In the genomic region with DNA sequence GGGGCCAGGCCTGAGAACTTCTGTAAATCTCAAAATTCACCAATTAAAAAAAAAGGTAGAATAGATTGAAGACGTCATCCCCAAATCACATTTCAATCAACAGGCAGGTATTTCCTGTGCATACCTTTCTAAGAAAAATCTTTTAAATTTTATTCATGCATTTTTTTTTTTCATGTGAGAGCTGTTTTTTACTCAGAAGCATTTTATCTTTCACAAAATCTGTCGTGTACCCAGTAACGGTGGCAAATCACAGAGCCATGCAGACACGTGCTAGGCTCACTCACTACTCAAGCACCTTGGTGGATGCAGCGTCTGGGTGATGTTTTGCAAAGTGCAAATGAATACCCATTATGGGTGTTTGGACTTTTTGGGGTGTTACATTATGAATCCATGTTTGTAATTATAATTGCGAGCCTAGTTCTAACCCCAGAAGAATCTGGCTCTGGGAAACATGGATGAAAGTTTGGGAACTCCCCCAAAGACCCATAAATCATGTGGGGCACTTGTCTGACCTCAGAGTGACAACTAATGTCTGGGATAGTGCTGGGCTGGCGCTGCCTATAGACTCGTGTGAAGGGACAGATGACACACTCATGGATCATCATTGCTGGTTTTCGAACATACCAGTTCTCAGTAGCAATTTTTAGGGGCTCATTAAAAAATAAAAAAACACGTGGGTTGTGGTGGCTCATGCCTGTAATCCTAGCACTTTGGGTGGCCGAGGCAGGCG, we compare ENCODE assay signal across 22 cellular contexts.
A peak's percentile ranks its signal among the peaks of the same experiment; 100 is the strongest.
DNase-seq lines count a peak whose midpoint lies in the region; ATAC-seq, FAIRE-seq and TF ChIP-seq lines count a peak whose summit lies in the region.
"Had no signal": no experiment of that assay in that cellular context is flagged by ENCODE, and none has a peak within 500 bp of the region (broad histone marks: within the 10 kb centered on the region; RNA-seq: fewer than 3 reads in every experiment).

No MANE protein-coding gene starts in this region.

- no peak for ATAC-seq in activated CD8-positive, alpha-beta T cell treated with anti-CD3 and anti-CD28 coated beads for 36 hours
- no peak for ATAC-seq in activated CD8-positive, alpha-beta T cell treated with anti-CD3 and anti-CD28 coated beads, Interleukin-2, amount 10 ng/mL, durations not matched to agents 7 days and 5 days
- ATAC-seq: foreskin keratinocyte; right cardiac atrium; stimulated activated naive CD8-positive, alpha-beta T cell treated with anti-CD3 and anti-CD28 coated beads, Interleukin-15, Interleukin-2, amounts not matched to agents 100 U/mL and 50 U/mL, for 24 hours had no signal

- no peak overlapping the region for H3K23ac ChIP-seq in H1 (ENCODE audit: insufficient read length)

- H3K23me2 ChIP-seq in H1 (ENCODE audit: low read depth, low read length) = no peaks in the 10 kb centered on the region

- H4K8ac ChIP-seq in H1 (ENCODE audit: extremely low read depth, insufficient read depth, low read length) = no peak overlapping the region

- CTCF ChIA-PET in activated CD8-positive, alpha-beta T cell treated with anti-CD3 and anti-CD28 coated beads for 36 hours (lab: Charles Lee) = no interaction called here
- CTCF ChIA-PET in activated CD8-positive, alpha-beta T cell treated with anti-CD3 and anti-CD28 coated beads, Interleukin-2, amount 10 ng/mL, durations not matched to agents 7 days and 5 days (lab: Charles Lee) = no interaction called here
- CTCF ChIA-PET in H1 (lab: Charles Lee; ENCODE audit: partially characterized antibody) = interaction anchor here (0.7 to 1.5 kb wide), 2 partner anchors 8 to 379 kb away, joined by 4 to 5 read pairs; no protein-coding TSS in a partner anchor

- no peak overlapping the region; the same call in 1 of the 2 replicates for H2BK15ac ChIP-seq in H1 (ENCODE audit: low read length)

- H2BK5ac ChIP-seq in H1 (ENCODE audit: low read depth, low read length) = peak overlapping the region; percentile 72; the same call in 1 of the 2 replicates

- H2BK20ac ChIP-seq in H1 (ENCODE audit: low read length) = peak overlapping the region; percentile 91; the same call in 1 of the 2 replicates

- no peak for TF ChIP-seq CTCF in activated CD8-positive, alpha-beta T cell treated with anti-CD3 and anti-CD28 coated beads for 36 hours (IDR thresholded peaks at IDR 0.05)
- no peak for TF ChIP-seq CTCF in OCI-LY1 (IDR thresholded peaks at IDR 0.05; ENCODE audit: low read length)
- TF ChIP-seq CTCF in H1 (IDR thresholded peaks at IDR 0.05; ENCODE audit: control extremely low read depth in 1 of 3, insufficient read depth in 1 of 3, low read depth in 1 of 3, low read length in 3 of 3) = no peak
- TF ChIP-seq CTCF in suprapubic skin (IDR thresholded peaks at IDR 0.05) = no peak
- no peak for TF ChIP-seq CTCF in esophagus muscularis mucosa (IDR thresholded peaks at IDR 0.05)

- POLR2A ChIA-PET in activated CD8-positive, alpha-beta T cell treated with anti-CD3 and anti-CD28 coated beads for 36 hours (lab: Charles Lee) = no interaction called here
- POLR2A ChIA-PET in activated CD8-positive, alpha-beta T cell treated with anti-CD3 and anti-CD28 coated beads, Interleukin-2, amount 10 ng/mL, durations not matched to agents 7 days and 5 days (lab: Charles Lee) = interaction anchor here (0.6 kb wide), 1 partner anchor 538 kb away, joined by 3 read pairs; no protein-coding TSS in a partner anchor
- POLR2A ChIA-PET in H1 (lab: Charles Lee; ENCODE audit: partially characterized antibody) = no interaction called here

- H3K9ac ChIP-seq in OCI-LY1 (ENCODE audit: low read length) (no peak overlapping the region; the same call in 1 of the 2 replicates), H1 (replicated peaks in 1 of 4; ENCODE audit: extremely low read depth in 1 of 4, low read depth in 3 of 4, low read length in 3 of 4) (no peak overlapping the region)

- peak overlapping the region; percentile 29 for H4K5ac ChIP-seq in H1 (ENCODE audit: insufficient read length, low read depth, low read length)

- H3K4me1 ChIP-seq in OCI-LY1 (ENCODE audit: insufficient read depth, low read length, severe bottlenecking) = peaks cover 62% of the 10 kb centered on the region
- peaks cover 2 to 29% (median 17%) of the 10 kb centered on the region in 4 experiments; a peak in 6 of 7 replicates for H3K4me1 ChIP-seq in H1 (replicated peaks in 1 of 4; ENCODE audit: control insufficient read depth in 3 of 4, insufficient read depth in 4 of 4, low read length in 3 of 4)
- peaks cover 3% of the 10 kb centered on the region for H3K4me1 ChIP-seq in suprapubic skin
- no peaks in the 10 kb centered on the region for H3K4me1 ChIP-seq in esophagus muscularis mucosa
- H3K4me1 ChIP-seq: adrenal gland, foreskin keratinocyte, tibial nerve had no signal

- FAIRE-seq in H1 (lab: Jason Lieb, UNC) = no peak
- FAIRE-seq: GM18507, HTR-8/SVneo, kidney had no signal

- H3K14ac ChIP-seq in H1 (ENCODE audit: insufficient read length) = no peak overlapping the region

- H3K36me3 Mint-ChIP-seq in activated CD8-positive, alpha-beta T cell treated with anti-CD3 and anti-CD28 coated beads for 36 hours (ENCODE audit: low read depth) = no peaks in the 10 kb centered on the region
- H3K36me3 Mint-ChIP-seq in activated CD8-positive, alpha-beta T cell treated with anti-CD3 and anti-CD28 coated beads, Interleukin-2, amount 10 ng/mL, durations not matched to agents 7 days and 5 days (ENCODE audit: low read depth) = no peaks in the 10 kb centered on the region

- peak overlapping the region; percentile 69 for H3K27ac ChIP-seq in OCI-LY1 (ENCODE audit: low read depth, low read length, poor library complexity, severe bottlenecking)
- no peak overlapping the region for H3K27ac ChIP-seq in H1 (ENCODE audit: low read depth, low read length)
- H3K27ac ChIP-seq in suprapubic skin = no peak overlapping the region
- no peak overlapping the region for H3K27ac ChIP-seq in esophagus muscularis mucosa (replicated peaks in 1 of 4)
- H3K27ac ChIP-seq: adrenal gland, foreskin keratinocyte, tibial nerve had no signal

- no peak overlapping the region; the same call in 1 of the 2 replicates for H3K4me2 ChIP-seq in OCI-LY1 (ENCODE audit: low read length)
- peak overlapping the region in 1 of 2 experiments; percentile 9; a peak in 1 of 4 replicates for H3K4me2 ChIP-seq in H1 (ENCODE audit: insufficient read depth in 1 of 2, low read depth in 2 of 2, low read length in 2 of 2)

- H3K9me3 ChIP-seq in OCI-LY1 (ENCODE audit: low read length) (no peaks in the 10 kb centered on the region), H1 (ENCODE audit: insufficient read depth in 2 of 2, low read depth in 1 of 2, low read length in 1 of 2) (no peaks in the 10 kb centered on the region), suprapubic skin (no peaks in the 10 kb centered on the region), esophagus muscularis mucosa (no peaks in the 10 kb centered on the region)
- H3K9me3 ChIP-seq: adrenal gland, tibial nerve had no signal

- H2AK5ac ChIP-seq in H1 (ENCODE audit: low read depth, low read length) = no peak overlapping the region

- H3K4me3 ChIP-seq in OCI-LY1 (ENCODE audit: low read depth, low read length, poor library complexity, severe bottlenecking) = no peak overlapping the region
- H3K4me3 ChIP-seq in H1 (ENCODE audit: extremely low read depth in 1 of 4, insufficient read depth in 2 of 4, low read depth in 3 of 4, low read length in 4 of 4) = no peak overlapping the region
- no peak overlapping the region for H3K4me3 ChIP-seq in suprapubic skin
- no peak overlapping the region for H3K4me3 ChIP-seq in esophagus muscularis mucosa
- H3K4me3 ChIP-seq: adrenal gland, tibial nerve had no signal

- no peaks in the 10 kb centered on the region for H3K9me2 ChIP-seq in OCI-LY1 (ENCODE audit: low read depth, low read length)

- H3K9me3 Mint-ChIP-seq in activated CD8-positive, alpha-beta T cell treated with anti-CD3 and anti-CD28 coated beads for 36 hours = no peaks in the 10 kb centered on the region
- H3K9me3 Mint-ChIP-seq in activated CD8-positive, alpha-beta T cell treated with anti-CD3 and anti-CD28 coated beads, Interleukin-2, amount 10 ng/mL, durations not matched to agents 7 days and 5 days (ENCODE audit: insufficient read depth) = peaks cover 3% of the 10 kb centered on the region
- H3K9me3 Mint-ChIP-seq: dendritic cell treated with granulocyte-macrophage colony-stimulating factor and Interleukin-4, amounts not matched to agents 40 ng/mL and 50 ng/mL, for 4 days had no signal

- no peak overlapping the region for H3K4ac ChIP-seq in H1 (replicated peaks; ENCODE audit: insufficient read length, low read depth, low read length)

- 0 out of 2 replicates have a peak, but pooled peaks cover 2% of the 10 kb centered on the region for H3F3A ChIP-seq in OCI-LY1 (ENCODE audit: insufficient read depth, low read length)

- H3K27me3 Mint-ChIP-seq in activated CD8-positive, alpha-beta T cell treated with anti-CD3 and anti-CD28 coated beads for 36 hours = no peaks in the 10 kb centered on the region
- H3K27me3 Mint-ChIP-seq in activated CD8-positive, alpha-beta T cell treated with anti-CD3 and anti-CD28 coated beads, Interleukin-2, amount 10 ng/mL, durations not matched to agents 7 days and 5 days (ENCODE audit: low read depth) = peaks cover 11% of the 10 kb centered on the region

- peak overlapping the region; percentile 87; the same call in 1 of the 2 replicates for H2BK12ac ChIP-seq in H1 (ENCODE audit: low read depth, low read length)

- H2BK120ac ChIP-seq in H1 (replicated peaks; ENCODE audit: low read depth, low read length) = peak overlapping the region; percentile 96

- TF ChIP-seq POLR2A in H1 (IDR thresholded peaks at IDR 0.05; ENCODE audit: control extremely low read depth in 1 of 2, low read depth in 2 of 2, low read length in 2 of 2) (no peak), suprapubic skin (IDR thresholded peaks at IDR 0.05) (no peak), esophagus muscularis mucosa (IDR thresholded peaks at IDR 0.05; ENCODE audit: low read depth) (no peak)

- H3K27ac Mint-ChIP-seq in activated CD8-positive, alpha-beta T cell treated with anti-CD3 and anti-CD28 coated beads for 36 hours = no peak overlapping the region
- H3K27ac Mint-ChIP-seq in activated CD8-positive, alpha-beta T cell treated with anti-CD3 and anti-CD28 coated beads, Interleukin-2, amount 10 ng/mL, durations not matched to agents 7 days and 5 days = no peak overlapping the region
- H3K27ac Mint-ChIP-seq: dendritic cell treated with granulocyte-macrophage colony-stimulating factor and Interleukin-4, amounts not matched to agents 40 ng/mL and 50 ng/mL, for 4 days had no signal

- 87% methylated on average over 11 of the region's 12 CpGs; no CpG with 5 or more reads in 1 of the 2 experiments for WGBS in H1 (ENCODE audit: extremely low coverage in 1 of 2, insufficient coverage in 1 of 2, insufficient read length in 1 of 2, insufficient replicate concordance in 2 of 2, low coverage in 1 of 2, low lambda C conversion rate in 2 of 2, missing lambda C conversion rate in 1 of 2), 2 experiments
- WGBS in suprapubic skin = 79% methylated on average over 12 of the region's 12 CpGs
- 88% methylated on average over 12 of the region's 12 CpGs for WGBS in esophagus muscularis mucosa

- H3K79me1 ChIP-seq in H1 (ENCODE audit: low read depth, low read length) = no peaks in the 10 kb centered on the region

- DNase-seq in activated CD8-positive, alpha-beta T cell treated with anti-CD3 and anti-CD28 coated beads for 36 hours = peak; percentile 19
- no peak for DNase-seq in activated CD8-positive, alpha-beta T cell treated with anti-CD3 and anti-CD28 coated beads, Interleukin-2, amount 10 ng/mL, durations not matched to agents 7 days and 5 days
- DNase-seq in Daoy (ENCODE audit: low read depth) (peak; percentile 52), H1 (ENCODE audit: low read depth in 1 of 2, low spot score in 2 of 2) (no peak), suprapubic skin (ENCODE audit: low spot score in 2 of 2) (no peak), germinal center (ENCODE audit: low spot score) (no peak), esophagus muscularis mucosa (ENCODE audit: extremely low spot score) (no peak)
- DNase-seq: adrenal gland; DND-41; foreskin keratinocyte; kidney; mammary epithelial cell; NCI-H1436; NCI-H526; right cardiac atrium; SIG-M5; stimulated activated naive CD8-positive, alpha-beta T cell treated with anti-CD3 and anti-CD28 coated beads, Interleukin-15, Interleukin-2, amounts not matched to agents 100 U/mL and 50 U/mL, for 24 hours had no signal

- peak overlapping the region; percentile 86 for H3K18ac ChIP-seq in H1 (ENCODE audit: extremely low read depth, low read length)

- TF ChIP-seq EP300 in H1 (IDR thresholded peaks at IDR 0.05; ENCODE audit: borderline replicate concordance in 1 of 2, low read depth in 2 of 2, low read length in 2 of 2) (no peak), suprapubic skin (IDR thresholded peaks at IDR 0.05) (no peak), esophagus muscularis mucosa (IDR thresholded peaks at IDR 0.05) (no peak)

- TF ChIP-seq RAD21 in H1 (IDR thresholded peaks at IDR 0.05 in 1 of 2, conservative IDR thresholded peaks at IDR 0.05 in 1 of 2; ENCODE audit: low read depth in 2 of 2, low read length in 2 of 2) = no peak

- H3K56ac ChIP-seq in H1 (replicated peaks; ENCODE audit: insufficient read length, low read depth, low read length) = no peak overlapping the region

- H3K4me1 Mint-ChIP-seq in activated CD8-positive, alpha-beta T cell treated with anti-CD3 and anti-CD28 coated beads for 36 hours (ENCODE audit: low read depth) = peaks cover 8% of the 10 kb centered on the region
- H3K4me1 Mint-ChIP-seq in activated CD8-positive, alpha-beta T cell treated with anti-CD3 and anti-CD28 coated beads, Interleukin-2, amount 10 ng/mL, durations not matched to agents 7 days and 5 days (ENCODE audit: low read depth) = peaks cover 12% of the 10 kb centered on the region

- H3K36me3 ChIP-seq in OCI-LY1 (ENCODE audit: insufficient read depth, low read length) = no peaks in the 10 kb centered on the region
- H3K36me3 ChIP-seq in H1 (ENCODE audit: control insufficient read depth in 2 of 4, insufficient read depth in 4 of 4, low read length in 3 of 4) = no peaks in the 10 kb centered on the region
- no peaks in the 10 kb centered on the region for H3K36me3 ChIP-seq in suprapubic skin
- H3K36me3 ChIP-seq in esophagus muscularis mucosa = no peaks in the 10 kb centered on the region
- H3K36me3 ChIP-seq: adrenal gland, tibial nerve had no signal

- no peak overlapping the region for H3K4me3 Mint-ChIP-seq in activated CD8-positive, alpha-beta T cell treated with anti-CD3 and anti-CD28 coated beads for 36 hours
- H3K4me3 Mint-ChIP-seq in activated CD8-positive, alpha-beta T cell treated with anti-CD3 and anti-CD28 coated beads, Interleukin-2, amount 10 ng/mL, durations not matched to agents 7 days and 5 days = no peak overlapping the region
- H3K4me3 Mint-ChIP-seq: dendritic cell treated with granulocyte-macrophage colony-stimulating factor and Interleukin-4, amounts not matched to agents 40 ng/mL and 50 ng/mL, for 4 days had no signal

- H3K27me3 ChIP-seq in OCI-LY1 (ENCODE audit: insufficient read depth, low read length) = no peaks in the 10 kb centered on the region
- no peaks in the 10 kb centered on the region for H3K27me3 ChIP-seq in H1 (replicated peaks in 1 of 4; ENCODE audit: control insufficient read depth in 3 of 4, extremely low read depth in 1 of 4, insufficient read depth in 3 of 4, low read length in 3 of 4)
- H3K27me3 ChIP-seq in suprapubic skin = peaks cover 2% of the 10 kb centered on the region
- no peaks in the 10 kb centered on the region for H3K27me3 ChIP-seq in esophagus muscularis mucosa
- H3K27me3 ChIP-seq: adrenal gland, tibial nerve had no signal

- no peaks in the 10 kb centered on the region for H4K20me1 ChIP-seq in OCI-LY1 (ENCODE audit: insufficient read depth, low read length)
- no peaks in the 10 kb centered on the region for H4K20me1 ChIP-seq in H1 (replicated peaks in 1 of 2; ENCODE audit: control insufficient read depth in 1 of 2, insufficient read depth in 2 of 2, low read length in 2 of 2)

- no peaks in the 10 kb centered on the region for H3K79me2 ChIP-seq in OCI-LY1 (ENCODE audit: insufficient read depth, low read length)
- H3K79me2 ChIP-seq in H1 (ENCODE audit: control insufficient read depth in 1 of 2, insufficient read depth in 2 of 2, low read length in 2 of 2) = no peaks in the 10 kb centered on the region

- H2AFZ ChIP-seq in OCI-LY1 (ENCODE audit: low read length) = no peak overlapping the region
- no peak overlapping the region for H2AFZ ChIP-seq in H1 (ENCODE audit: low read length)

- intact Hi-C loops in activated CD8-positive, alpha-beta T cell treated with anti-CD3 and anti-CD28 coated beads for 36 hours (cut with micrococcal nuclease) = no loop called here
- intact Hi-C loops in esophagus muscularis mucosa (cut with DNase I) = no loop called here

- H4K91ac ChIP-seq in H1 (replicated peaks; ENCODE audit: insufficient read length, low read length) = peak overlapping the region; percentile 22

Comparison
In these comparisons a context has a peak if more than half of its experiments do, and no peak if none do; other contexts are left out.
1. DNase-seq: peak in activated CD8-positive, alpha-beta T cell treated with anti-CD3 and anti-CD28 coated beads for 36 hours (single experiment) and Daoy (single experiment); none in activated CD8-positive, alpha-beta T cell treated with anti-CD3 and anti-CD28 coated beads, Interleukin-2, amount 10 ng/mL, durations not matched to agents 7 days and 5 days (single experiment), H1 (0 of 2), suprapubic skin (0 of 2), germinal center (single experiment) and esophagus muscularis mucosa (single experiment).